ENCODE assay signal across 10 cellular contexts in genomic region chr17:62629556-62630364, GRCh38. TPM values are rescaled to one million over a fixed set of nuclear protein-coding genes. Genes with fewer than 3 reads are reported as not detected.
A peak's percentile ranks its signal among the peaks of the same experiment; 100 is the strongest.
DNase-seq lines count a peak whose midpoint lies in the region; ATAC-seq and TF ChIP-seq lines count a peak whose summit lies in the region.
"Had no signal": no experiment of that assay in that cellular context is flagged by ENCODE, and none has a peak within 500 bp of the region (broad histone marks: within the 10 kb centered on the region; RNA-seq: fewer than 3 reads in every experiment).

No MANE protein-coding gene starts in this region.

- no peaks in the 10 kb centered on the region for H3K36me3 ChIP-seq in DND-41 (ENCODE audit: insufficient read depth, low read length)
- peaks cover 3 to 5% of the 10 kb centered on the region in 2 experiments for H3K36me3 ChIP-seq in SK-N-SH (replicated peaks in 1 of 2; ENCODE audit: control insufficient read depth in 1 of 2, insufficient read depth in 2 of 2, low read length in 1 of 2)
- peaks cover 22% of the 10 kb centered on the region for H3K36me3 ChIP-seq in skeletal muscle satellite cell (ENCODE audit: insufficient read depth, low read length)
- H3K36me3 ChIP-seq in OCI-LY7 (ENCODE audit: insufficient read depth, low read length) = no peaks in the 10 kb centered on the region

- BruUV-seq in OCI-LY7 (replicated peaks; lab: Mats Ljungman, UMichigan) = no TSS peak

- 93% methylated on average over 14 of the region's 19 CpGs for WGBS in SK-N-SH (ENCODE audit: low lambda C conversion rate)

- intact Hi-C loops in OCI-LY7 (cut with micrococcal nuclease; ENCODE audit: unreplicated experiment) = no loop called here

- H3K4me1 ChIP-seq in DND-41 (ENCODE audit: insufficient read depth, low read length) = peaks cover 31% of the 10 kb centered on the region
- H3K4me1 ChIP-seq in SK-N-SH (ENCODE audit: control insufficient read depth in 1 of 2, insufficient read depth in 2 of 2, low read depth in 1 of 2, low read length in 1 of 2) = peaks cover 38 to 41% of the 10 kb centered on the region in 2 experiments; a peak in 3 of 4 replicates
- peaks cover 64% of the 10 kb centered on the region for H3K4me1 ChIP-seq in skeletal muscle satellite cell (ENCODE audit: control insufficient read depth, insufficient read depth, low read length)
- no peaks in the 10 kb centered on the region for H3K4me1 ChIP-seq in OCI-LY7 (ENCODE audit: insufficient read depth, low read length, poor library complexity, severe bottlenecking)

- H2AFZ ChIP-seq in DND-41 (ENCODE audit: low read depth, low read length) (no peak overlapping the region), SK-N-SH (ENCODE audit: low read depth) (no peak overlapping the region), OCI-LY7 (ENCODE audit: low read length) (no peak overlapping the region)

- no peaks in the 10 kb centered on the region for H3K9me3 ChIP-seq in DND-41 (ENCODE audit: insufficient read depth, low read length, severe bottlenecking)
- H3K9me3 ChIP-seq in SK-N-SH = no peaks in the 10 kb centered on the region
- H3K9me3 ChIP-seq in skeletal muscle satellite cell (replicated peaks; ENCODE audit: low read length) = no peaks in the 10 kb centered on the region
- H3K9me3 ChIP-seq in OCI-LY7 (ENCODE audit: low read length) = no peaks in the 10 kb centered on the region

- DNase-seq in DND-41 (no peak), SK-N-SH (peak; percentile 44), foreskin fibroblast (peak in 1 of 2 donors; percentile 53), OCI-LY7 (ENCODE audit: low spot score) (no peak), SIG-M5 treated with dmso at 0.1 percent for 504 hours (lab: John Stamatoyannopoulos, UW; ENCODE audit: unreplicated experiment) (no peak)
- DNase-seq: hippocampal formation had no signal

- H3K4me2 ChIP-seq in DND-41 (ENCODE audit: insufficient read depth, low read length) (peak overlapping the region; percentile 97), SK-N-SH (peak overlapping the region; percentile 93), skeletal muscle satellite cell (ENCODE audit: low read length) (peak overlapping the region; percentile 99), OCI-LY7 (ENCODE audit: low read length) (no peak overlapping the region)

- no peak overlapping the region; the same call in 1 of the 2 replicates for H3K9ac ChIP-seq in DND-41 (ENCODE audit: low read depth, low read length)
- H3K9ac ChIP-seq in SK-N-SH = peak overlapping the region; percentile 87
- peak overlapping the region; percentile 88 for H3K9ac ChIP-seq in skeletal muscle satellite cell (ENCODE audit: low read depth, low read length)

- TF ChIP-seq CTCF in DND-41 (IDR thresholded peaks at IDR 0.05; ENCODE audit: borderline replicate concordance, extremely low read depth, low read length, poor library complexity, severe bottlenecking) (no peak), SK-N-SH (IDR thresholded peaks at IDR 0.05) (no peak), foreskin fibroblast (IDR thresholded peaks at IDR 0.05; ENCODE audit: low read depth, low read length) (no peak), OCI-LY7 (conservative IDR thresholded peaks at IDR 0.05; ENCODE audit: low read length) (no peak)

- peaks cover 30% of the 10 kb centered on the region for H4K20me1 ChIP-seq in DND-41 (ENCODE audit: insufficient read depth, low read length)
- H4K20me1 ChIP-seq in SK-N-SH (ENCODE audit: insufficient read depth) = peaks cover 59% of the 10 kb centered on the region
- H4K20me1 ChIP-seq in OCI-LY7 (ENCODE audit: insufficient read depth, low read length) = no peaks in the 10 kb centered on the region

- no peak for TF ChIP-seq RAD21 in SK-N-SH (IDR thresholded peaks at IDR 0.05; ENCODE audit: low read length)

- TF ChIP-seq EP300 in SK-N-SH (IDR thresholded peaks at IDR 0.05; ENCODE audit: borderline replicate concordance in 1 of 2, low read depth in 1 of 2, low read length in 1 of 2) = no peak

- H3K27ac ChIP-seq in DND-41 (ENCODE audit: low read length) = no peak overlapping the region
- peak overlapping the region; percentile 92 to 95 for H3K27ac ChIP-seq in SK-N-SH (ENCODE audit: low read depth in 2 of 2, low read length in 1 of 2)
- no peak overlapping the region for H3K27ac ChIP-seq in OCI-LY7 (ENCODE audit: low read depth, low read length, poor library complexity, severe bottlenecking)

- ATAC-seq in DND-41 (ENCODE audit: insufficient read depth, low read depth) (no peak), GM21367 (IDR thresholded peaks at IDR 0.05; ENCODE audit: unreplicated experiment) (no peak), GM21423 (IDR thresholded peaks at IDR 0.05; ENCODE audit: unreplicated experiment) (no peak)
- ATAC-seq: HCT116 had no signal

- CTCF ChIA-PET in SK-N-SH (lab: Yijun Ruan, JAX) = interaction anchor here (0.9 to 1.7 kb wide), 5 partner anchors 10 to 77 kb away, joined by 3 to 5 read pairs (median 3); no protein-coding TSS in a partner anchor
- CTCF ChIA-PET in OCI-LY7 (lab: Charles Lee; ENCODE audit: unreplicated experiment) = no interaction called here

- no peaks in the 10 kb centered on the region for H3K27me3 ChIP-seq in DND-41 (ENCODE audit: insufficient read depth, low read length, poor library complexity)
- H3K27me3 ChIP-seq in SK-N-SH (ENCODE audit: insufficient read depth) = no peaks in the 10 kb centered on the region
- no peaks in the 10 kb centered on the region for H3K27me3 ChIP-seq in skeletal muscle satellite cell (ENCODE audit: control insufficient read depth, insufficient read depth, low read length)

- no peaks in the 10 kb centered on the region; the same call in 1 of the 2 replicates for H3K79me2 ChIP-seq in DND-41 (ENCODE audit: insufficient read depth, low read length)
- peaks cover 93% of the 10 kb centered on the region for H3K79me2 ChIP-seq in SK-N-SH (ENCODE audit: insufficient read depth)
- no peaks in the 10 kb centered on the region for H3K79me2 ChIP-seq in OCI-LY7 (ENCODE audit: insufficient read depth, low read depth, low read length)

- POLR2A ChIA-PET in SK-N-SH (lab: Yijun Ruan, JAX) (interaction anchor here (1.0 to 1.9 kb wide), 3 partner anchors 8 to 23 kb away, joined by 4 to 8 read pairs (median 5); no protein-coding TSS in a partner anchor), OCI-LY7 (lab: Charles Lee) (no interaction called here)

- H3K4me3 ChIP-seq in DND-41 (ENCODE audit: low read depth in 1 of 2, low read length in 2 of 2) = no peak overlapping the region
- peak overlapping the region; percentile 87 to 95 for H3K4me3 ChIP-seq in SK-N-SH (ENCODE audit: low read depth in 2 of 2, low read length in 1 of 2)
- peak overlapping the region; percentile 79 to 91 for H3K4me3 ChIP-seq in foreskin fibroblast (ENCODE audit: low read depth in 1 of 2, low read length in 2 of 2)
- H3K4me3 ChIP-seq in skeletal muscle satellite cell (ENCODE audit: low read length) = peak overlapping the region; percentile 81
- no peak overlapping the region for H3K4me3 ChIP-seq in OCI-LY7 (ENCODE audit: low read depth, low read length, poor library complexity, severe bottlenecking)

- H3K9me2 ChIP-seq in SK-N-SH (no peaks in the 10 kb centered on the region), OCI-LY7 (ENCODE audit: insufficient read depth, low read length) (no peaks in the 10 kb centered on the region)

- peaks cover 21% of the 10 kb centered on the region for H3F3A ChIP-seq in SK-N-SH (replicated peaks; ENCODE audit: insufficient read depth)

TF ChIP-seq in SK-N-SH, 30 proteins besides CTCF, POLR2A, EP300 and RAD21:
- no peak for TF ChIP-seq CHD2 (IDR thresholded peaks at IDR 0.05; ENCODE audit: low read length, partially characterized antibody)

RNA-seq across cellular contexts. Expression of gene MRC2, which starts 2.3 kb away (rescaled TPM):
- polyA plus RNA-seq in SK-N-SH (2012; rRNA removed) = 112 and 213 TPM in 2 replicates
- polyA plus RNA-seq in SK-N-SH (2012; cell fraction: cytosol; rRNA removed) = 61.2 and 111 TPM in 2 replicates
- 352 and 390 TPM in 2 replicates for polyA plus RNA-seq in SK-N-SH (2012; cell fraction: nucleus; rRNA removed)
- total RNA-seq in skeletal muscle satellite cell (2012; rRNA removed) = 163 and 172 TPM in 2 replicates
- 0.05 and 0.19 TPM in 2 replicates for total RNA-seq in OCI-LY7 (2014; rRNA removed; shearing (Covaris generic))
- 0.27 TPM in 1 of 2 replicates, not detected in the other for total RNA-seq in OCI-LY7 (2022)

Comparison
In these comparisons a context has a peak if more than half of its experiments do, and no peak if none do; other contexts are left out.
1. H3K27ac ChIP-seq: peak in SK-N-SH (2 of 2); none in DND-41 (single experiment) and OCI-LY7 (single experiment).
2. H3K4me3 ChIP-seq: peak in SK-N-SH (2 of 2), foreskin fibroblast (2 of 2) and skeletal muscle satellite cell (single experiment); none in DND-41 (0 of 2) and OCI-LY7 (single experiment).